ENCODE assay signal across 9 cellular contexts in genomic region chr7:81484266-81484665, GRCh38.
DNase-seq lines count a peak whose midpoint lies in the region; ATAC-seq and TF ChIP-seq lines count a peak whose summit lies in the region.
"Had no signal": no experiment of that assay in that cellular context is flagged by ENCODE, and none has a peak within 500 bp of the region (broad histone marks: within the 10 kb centered on the region; RNA-seq: fewer than 3 reads in every experiment).

No MANE protein-coding gene starts in this region.

- no peaks in the 10 kb centered on the region for H3K27me3 ChIP-seq in NT2/D1 (ENCODE audit: insufficient read depth, insufficient read length)
- H3K27me3 ChIP-seq in ovary = no peaks in the 10 kb centered on the region
- H3K27me3 ChIP-seq: colonic mucosa had no signal

- H3K27ac ChIP-seq in ovary = no peak overlapping the region
- H3K27ac ChIP-seq: colonic mucosa had no signal

- H3K4me3 ChIP-seq in NT2/D1 (ENCODE audit: insufficient read length, low read depth) = no peak overlapping the region
- no peak overlapping the region for H3K4me3 ChIP-seq in ovary
- H3K4me3 ChIP-seq: colonic mucosa had no signal

- no peak overlapping the region for H3K4me3 Mint-ChIP-seq in activated CD4-positive, alpha-beta T cell treated with anti-CD3 and anti-CD28 coated beads for 36 hours

- no peak for TF ChIP-seq EP300 in ovary (IDR thresholded peaks at IDR 0.05)

- H3K4me1 Mint-ChIP-seq in activated CD4-positive, alpha-beta T cell treated with anti-CD3 and anti-CD28 coated beads for 36 hours = no peaks in the 10 kb centered on the region

- TF ChIP-seq CTCF in ovary (IDR thresholded peaks at IDR 0.05) = no peak

- TF ChIP-seq POLR2A in ovary (IDR thresholded peaks at IDR 0.05) = no peak

- no peak for ATAC-seq in GM21737 (IDR thresholded peaks at IDR 0.05; ENCODE audit: unreplicated experiment)
- ATAC-seq in activated CD4-positive, alpha-beta T cell treated with anti-CD3 and anti-CD28 coated beads for 36 hours = no peak

- no peaks in the 10 kb centered on the region for H3K4me1 ChIP-seq in NT2/D1 (ENCODE audit: insufficient read depth, insufficient read length)
- no peaks in the 10 kb centered on the region for H3K4me1 ChIP-seq in ovary (ENCODE audit: insufficient read depth)
- H3K4me1 ChIP-seq: colonic mucosa had no signal

- no peak overlapping the region for H3K27ac Mint-ChIP-seq in activated CD4-positive, alpha-beta T cell treated with anti-CD3 and anti-CD28 coated beads for 36 hours

- intact Hi-C loops in ovary (cut with DNase I) = loop anchor here in 1 of 4 donors (10.0 kb wide), 1 partner anchor 481 kb away; no protein-coding TSS in a partner anchor
- intact Hi-C loops in activated CD4-positive, alpha-beta T cell treated with anti-CD3 and anti-CD28 coated beads for 36 hours (cut with DNase I, micrococcal nuclease) = loop anchor here in 1 of 2 experiments (5.0 kb wide), 2 partner anchors 533 to 1088 kb away; no protein-coding TSS in a partner anchor

- no peaks in the 10 kb centered on the region for H3K27me3 Mint-ChIP-seq in activated CD4-positive, alpha-beta T cell treated with anti-CD3 and anti-CD28 coated beads for 36 hours

- no peak overlapping the region for H3K9ac ChIP-seq in NT2/D1 (ENCODE audit: insufficient read length, low read depth)

- DNase-seq in ELF-1 (ENCODE audit: low read depth, low spot score) = peak; percentile 94
- peak; percentile 39 for DNase-seq in NT2/D1 (ENCODE audit: low read depth, low spot score)
- peak; percentile 87 for DNase-seq in foreskin melanocyte
- DNase-seq in ovary = peak; percentile 16 to 42 (median 26)
- DNase-seq in COLO668 (lab: John Stamatoyannopoulos, UW; ENCODE audit: unreplicated experiment) = no peak
- DNase-seq in NCI-H524 (lab: John Stamatoyannopoulos, UW) = no peak
- DNase-seq in activated CD4-positive, alpha-beta T cell treated with anti-CD3 and anti-CD28 coated beads for 36 hours = no peak
- DNase-seq: colonic mucosa had no signal

- CTCF ChIA-PET in activated CD4-positive, alpha-beta T cell treated with anti-CD3 and anti-CD28 coated beads for 36 hours (lab: Charles Lee) = interaction anchor here (0.7 to 1.1 kb wide), 3 partner anchors 42 to 1091 kb away, joined by 3 to 4 read pairs (median 3); no protein-coding TSS in a partner anchor

- 21 to 34% (median 25%) methylated on average over 3 of the region's 3 CpGs for WGBS in ovary, 3 donors

- H3K36me3 Mint-ChIP-seq in activated CD4-positive, alpha-beta T cell treated with anti-CD3 and anti-CD28 coated beads for 36 hours (ENCODE audit: low read depth) = no peaks in the 10 kb centered on the region

- H3K9me3 ChIP-seq in NT2/D1 (ENCODE audit: insufficient read depth, low read length) (no peaks in the 10 kb centered on the region), ovary (no peaks in the 10 kb centered on the region)
- H3K9me3 ChIP-seq: colonic mucosa had no signal

- no peaks in the 10 kb centered on the region for H3K9me3 Mint-ChIP-seq in activated CD4-positive, alpha-beta T cell treated with anti-CD3 and anti-CD28 coated beads for 36 hours (ENCODE audit: low read depth)

- POLR2A ChIA-PET in activated CD4-positive, alpha-beta T cell treated with anti-CD3 and anti-CD28 coated beads for 36 hours (lab: Charles Lee) = no interaction called here

- H3K36me3 ChIP-seq in NT2/D1 (ENCODE audit: insufficient read depth, insufficient read length, low read length) (no peaks in the 10 kb centered on the region), ovary (no peaks in the 10 kb centered on the region)
- H3K36me3 ChIP-seq: colonic mucosa had no signal

Comparison
In these comparisons a context has a peak if more than half of its experiments do, and no peak if none do; other contexts are left out.
1. DNase-seq: peak in ELF-1 (single experiment), NT2/D1 (single experiment), foreskin melanocyte (single experiment) and ovary (5 of 5); none in COLO668 (single experiment), NCI-H524 (0 of 2) and activated CD4-positive, alpha-beta T cell treated with anti-CD3 and anti-CD28 coated beads for 36 hours (single experiment).